ENCODE assay signal across 20 cellular contexts in genomic region chr3:34256791-34257190, GRCh38.
"Had no signal": no experiment of that assay in that cellular context is flagged by ENCODE, and none has a peak within 500 bp of the region (broad histone marks: within the 10 kb centered on the region; RNA-seq: fewer than 3 reads in every experiment).

No MANE protein-coding gene starts in this region.

- H3K9me3 ChIP-seq: pancreas, thyroid gland, upper lobe of left lung, uterus had no signal

- H3K27ac Mint-ChIP-seq: endodermal cell, progenitor cell of endocrine pancreas had no signal

- H3K27me3 ChIP-seq: foreskin keratinocyte, pancreas, thyroid gland, upper lobe of left lung, uterus had no signal

- DNase-seq: endodermal cell; erythroblast; foreskin keratinocyte; hippocampal formation; left colon; left ventricle myocardium superior; mesendoderm; naive B cell; nucleus accumbens; pancreas; right cardiac atrium; small intestine; stimulated activated CD4-positive, alpha-beta T cell treated with anti-CD3 and anti-CD28 coated beads, Interleukin-12 subunit alpha, Interleukin-12 subunit beta, amount 100 ng/mL, for 4 hours; stimulated activated naive CD4-positive, alpha-beta T cell treated with Interleukin-2 at 50 U/mL for 16 hours; thyroid gland; upper lobe of left lung; uterus had no signal

- H3K27ac ChIP-seq: foreskin keratinocyte, pancreas, thyroid gland, upper lobe of left lung had no signal

- H3K4me1 ChIP-seq: foreskin keratinocyte, pancreas, thyroid gland had no signal

- H3K36me3 Mint-ChIP-seq: naive B cell had no signal

- ATAC-seq: foreskin keratinocyte, left ventricle myocardium superior, pancreas, right cardiac atrium had no signal

- H3K4me3 Mint-ChIP-seq: endodermal cell, naive B cell, nephron had no signal

- H3K27me3 Mint-ChIP-seq: naive B cell had no signal

- H3K36me3 ChIP-seq: pancreas, thyroid gland, upper lobe of left lung, uterus had no signal

- H3K9me3 Mint-ChIP-seq: endodermal cell, naive B cell, nephron had no signal

- H3K4me3 ChIP-seq: lung, pancreas, thyroid gland, upper lobe of left lung, uterus had no signal
